In genomic region chr17:35063514-35064223, GRCh38 we compare ENCODE assay signal across 8 cellular contexts. TPM values are rescaled to one million over a fixed set of nuclear protein-coding genes. Genes with fewer than 3 reads are reported as not detected.
DNase-seq lines count a peak whose midpoint lies in the region; ATAC-seq and TF ChIP-seq lines count a peak whose summit lies in the region.

Gene RFFL (minus strand): TSS chr17:35063707. CDS start chr17:35026553, 37,154 bp downstream.

- peak within 1 kb of the TSS; percentile 1; the same call in 1 of the 2 replicates for H3K4me3 ChIP-seq in Caco-2 (ENCODE audit: low read depth, low read length)

- CTCF ChIA-PET in Caco-2 (lab: Charles Lee) = interaction anchor here (1.4 to 2.0 kb wide), 3 partner anchors 10 to 26 kb away, joined by 3 to 10 read pairs (median 3); no protein-coding TSS in a partner anchor

- peaks cover 21% of the 10 kb centered on the region for H3K4me1 Mint-ChIP-seq in Caco-2 (ENCODE audit: low read depth, unreplicated experiment)
- H3K4me1 Mint-ChIP-seq in naive B cell = peaks cover 15 to 41% (median 26%) of the 10 kb centered on the region in 3 donors
- H3K4me1 Mint-ChIP-seq in stimulated activated memory B cell treated with anti-CD40 and anti-IgM and Interleukin-4, amounts not matched to agents 10 μg/mL and 1 μg/mL and 100 μg/mL, for 72 hours = peaks cover 55% of the 10 kb centered on the region

- POLR2A ChIA-PET in Caco-2 (lab: Charles Lee) = interaction anchor here (0.6 to 1.4 kb wide), 5 partner anchors 31 to 83 kb away, joined by 3 to 9 read pairs (median 4); partner anchors contain the start of genes LIG3 and NLE1

- H3K36me3 Mint-ChIP-seq in Caco-2 (ENCODE audit: insufficient read depth, unreplicated experiment) (peaks cover 23% of the 10 kb centered on the region), naive B cell (peaks cover 0 to 8% of the 10 kb centered on the region in 2 donors)
- peaks cover 21% of the 10 kb centered on the region for H3K36me3 Mint-ChIP-seq in stimulated activated memory B cell treated with anti-CD40 and anti-IgM and Interleukin-4, amounts not matched to agents 10 μg/mL and 1 μg/mL and 100 μg/mL, for 72 hours

- ATAC-seq in GM21360 (IDR thresholded peaks at IDR 0.05; ENCODE audit: unreplicated experiment) = peak; percentile 86
- ATAC-seq in naive B cell (ENCODE audit: low read depth in 2 of 2) = peak; percentile 97 to 98
- peak; percentile 99 for ATAC-seq in stimulated activated memory B cell treated with anti-CD40 and anti-IgM and Interleukin-4, amounts not matched to agents 10 μg/mL and 1 μg/mL and 100 μg/mL, for 72 hours

- H3K27me3 ChIP-seq in Caco-2 (replicated peaks; ENCODE audit: control insufficient read depth, insufficient read depth, low read length) = no peaks in the 10 kb centered on the region

- intact Hi-C loops in Caco-2 (cut with micrococcal nuclease; ENCODE audit: unreplicated experiment) = loop anchor here (1.0 kb wide), 2 partner anchors 25 to 65 kb away; no protein-coding TSS in a partner anchor

- peak; percentile 16 to 31 for TF ChIP-seq CTCF in Caco-2 (IDR thresholded peaks at IDR 0.05; ENCODE audit: insufficient read depth in 1 of 2, low read depth in 1 of 2, low read length in 1 of 2, severe bottlenecking in 1 of 2, unreplicated experiment in 1 of 2)

- no peaks in the 10 kb centered on the region for H3K27me3 Mint-ChIP-seq in Caco-2 (ENCODE audit: insufficient read depth, unreplicated experiment)
- H3K27me3 Mint-ChIP-seq in naive B cell = no peaks in the 10 kb centered on the region
- no peaks in the 10 kb centered on the region for H3K27me3 Mint-ChIP-seq in stimulated activated memory B cell treated with anti-CD40 and anti-IgM and Interleukin-4, amounts not matched to agents 10 μg/mL and 1 μg/mL and 100 μg/mL, for 72 hours

- H3K9me3 Mint-ChIP-seq in Caco-2 (ENCODE audit: unreplicated experiment) (no peaks in the 10 kb centered on the region), naive B cell (no peaks in the 10 kb centered on the region)
- H3K9me3 Mint-ChIP-seq in stimulated activated memory B cell treated with anti-CD40 and anti-IgM and Interleukin-4, amounts not matched to agents 10 μg/mL and 1 μg/mL and 100 μg/mL, for 72 hours = no peaks in the 10 kb centered on the region

- TSS peak; percentile 97 for BruUV-seq in Caco-2 (replicated peaks; lab: Mats Ljungman, UMichigan)

- DNase-seq in Caco-2 (peak; percentile 91 to 94), HT1080 (ENCODE audit: low read depth) (peak; percentile 98), fibroblast of gingiva (ENCODE audit: low read depth) (peak; percentile 97), naive B cell (peak; percentile 34)
- peak; percentile 84 to 90 for DNase-seq in activated T-cell treated with anti-CD3 and anti-CD28 coated beads, Interleukin-2, amount 50 U/mL, for 48 hours

- H3K27ac Mint-ChIP-seq in Caco-2 (ENCODE audit: unreplicated experiment) = peak within 1 kb of the TSS; percentile 75
- H3K27ac Mint-ChIP-seq in naive B cell = peak within 1 kb of the TSS; percentile 44 to 95 (median 81)
- H3K27ac Mint-ChIP-seq in stimulated activated memory B cell treated with anti-CD40 and anti-IgM and Interleukin-4, amounts not matched to agents 10 μg/mL and 1 μg/mL and 100 μg/mL, for 72 hours = peak within 1 kb of the TSS; percentile 69

- no peaks in the 10 kb centered on the region for H3K9me3 ChIP-seq in Caco-2

- no peaks in the 10 kb centered on the region for H3K36me3 ChIP-seq in Caco-2 (ENCODE audit: control insufficient read depth, insufficient read depth, low read length)

- H3K4me1 ChIP-seq in Caco-2 = peaks cover 27% of the 10 kb centered on the region

- H3K4me3 Mint-ChIP-seq in Caco-2 (ENCODE audit: unreplicated experiment) (peak within 1 kb of the TSS; percentile 49), naive B cell (peak within 1 kb of the TSS; percentile 13 to 81 (median 56))
- H3K4me3 Mint-ChIP-seq in stimulated activated memory B cell treated with anti-CD40 and anti-IgM and Interleukin-4, amounts not matched to agents 10 μg/mL and 1 μg/mL and 100 μg/mL, for 72 hours = peak within 1 kb of the TSS; percentile 45

TF ChIP-seq in PFSK-1, 5 proteins besides CTCF, POLR2A, EP300 and RAD21:
- TF ChIP-seq POLR2AphosphoS5 (IDR thresholded peaks at IDR 0.05; ENCODE audit: low read depth, low read length) = no peak
- TF ChIP-seq SIN3A (IDR thresholded peaks at IDR 0.05; ENCODE audit: borderline replicate concordance, insufficient read depth, low read length) = peak; percentile 77; the same call in 1 of the 2 replicates
- peak; percentile 95 for TF ChIP-seq FOXP2 (optimal IDR thresholded peaks at IDR 0.05; ENCODE audit: borderline replicate concordance, extremely low read depth, extremely low read length, insufficient read depth)

RNA-seq across cellular contexts. Expression of gene RFFL, which starts in this region (rescaled TPM):
- 27.9 and 29.6 TPM in 2 replicates for total RNA-seq in Caco-2 (2022)
- total RNA-seq in HT1080 (2014; rRNA removed; shearing (Covaris generic)) = 20.7 and 23.7 TPM in 2 replicates
- 19.1 and 24.6 TPM in 2 replicates for polyA plus RNA-seq in HT1080 (2015; cell fraction: cytosol; rRNA removed)
- polyA plus RNA-seq in HT1080 (2015; cell fraction: nucleus; rRNA removed) = 15.9 TPM in 2 replicates
- 21.7 TPM for polyA plus RNA-seq in PFSK-1 (2012; ENCODE audit: insufficient read length, low read depth)
- 10 to 100 TPM; 15.9 to 27.4 (median 22.3) TPM for polyA plus RNA-seq in naive B cell (ENCODE audit: low read depth in 6 of 6)

Comparison
In these comparisons a context has a peak if more than half of its experiments do, and no peak if none do; other contexts are left out.
1. Peak in every context shown above with its lines: DNase-seq, ATAC-seq and H3K4me3 ChIP-seq.
2. DNase-seq: peak in every context shown above with its lines; median percentile 98 in HT1080; 97 in fibroblast of gingiva; 92 in Caco-2; 87 in activated T-cell treated with anti-CD3 and anti-CD28 coated beads, Interleukin-2, amount 50 U/mL, for 48 hours; 34 in naive B cell.